In the genomic region with DNA sequence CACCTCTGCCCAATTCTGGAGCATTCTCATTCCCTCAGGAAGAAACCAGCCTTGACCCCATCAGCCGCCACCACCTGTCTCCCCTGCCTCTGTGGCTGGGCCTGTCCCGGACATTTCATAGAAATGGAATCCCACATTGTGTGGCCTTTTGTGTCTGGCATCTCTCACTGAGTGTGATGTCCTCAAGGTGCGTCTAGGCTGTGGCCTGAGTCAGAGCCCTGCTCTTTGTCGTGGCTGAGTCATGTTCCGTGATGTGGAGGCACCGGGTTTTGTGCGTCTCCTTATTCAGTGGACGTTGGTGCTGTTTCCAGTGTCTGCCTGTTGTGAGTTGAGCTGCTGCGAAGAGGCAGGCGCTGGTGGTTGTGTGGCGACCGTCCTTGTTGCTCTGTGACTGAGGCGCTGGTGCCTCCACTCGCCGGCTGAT, we compare ENCODE assay signal across 10 cellular contexts. TPM values are rescaled to one million over a fixed set of nuclear protein-coding genes. Genes with fewer than 3 reads are reported as not detected.
DNase-seq lines count a peak whose midpoint lies in the region; ATAC-seq lines count a peak whose summit lies in the region.
"Had no signal": no experiment of that assay in that cellular context is flagged by ENCODE, and none has a peak within 500 bp of the region (broad histone marks: within the 10 kb centered on the region; RNA-seq: fewer than 3 reads in every experiment).

No MANE protein-coding gene starts in this region.

- no peak for ATAC-seq in GM21786 (IDR thresholded peaks at IDR 0.05; ENCODE audit: unreplicated experiment)

- peak; percentile 65 for DNase-seq in stimulated activated CD4-positive, alpha-beta T cell treated with anti-CD3 and anti-CD28 coated beads, Interleukin-15, amount 100 ng/mL, for 24 hours
- DNase-seq in stimulated activated CD4-positive, alpha-beta T cell treated with anti-CD3 and anti-CD28 coated beads, Interleukin-4, amount 100 ng/mL, for 4 hours: no peak
- no peak for DNase-seq in activated T-helper 1 cell treated with anti-CD3 and anti-CD28 coated beads, Interleukin-12 subunit alpha, Interleukin-12 subunit beta, Interleukin-2, Interleukin-4 antibody, amounts not matched to agents 30 ng/mL and 10 ng/mL and 1 ng/mL, durations not matched to agents 14 hours and 24 hours and 36 hours (ENCODE audit: low spot score)
- DNase-seq in iris pigment epithelial cell (ENCODE audit: low read depth) (peak; percentile 73), NOMO-1 treated with DMSO at 0.1 percent for 48 hours (lab: John Stamatoyannopoulos, UW; ENCODE audit: unreplicated experiment) (no peak), ecto neural progenitor cell (ENCODE audit: low spot score) (no peak), T-helper 9 cell (no peak)
- DNase-seq: NCI-H2171 treated with DMSO at 0.1 percent for 48 hours had no signal

- H3K27me3 Mint-ChIP-seq in activated T-helper 1 cell treated with anti-CD3 and anti-CD28 coated beads, Interleukin-12 subunit alpha, Interleukin-12 subunit beta, Interleukin-2, Interleukin-4 antibody, amounts not matched to agents 30 ng/mL and 10 ng/mL and 1 ng/mL, durations not matched to agents 14 hours and 24 hours and 36 hours (ENCODE audit: insufficient read depth): no peaks in the 10 kb centered on the region

- intact Hi-C loops in activated T-helper 1 cell treated with anti-CD3 and anti-CD28 coated beads, Interleukin-12 subunit alpha, Interleukin-12 subunit beta, Interleukin-2, Interleukin-4 antibody, amounts not matched to agents 30 ng/mL and 10 ng/mL and 1 ng/mL, durations not matched to agents 14 hours and 24 hours and 36 hours (cut with micrococcal nuclease): loop anchor here (5.0 kb wide), 1 partner anchor 1347 kb away; a partner anchor contains a TSS

- H3K36me3 Mint-ChIP-seq in activated T-helper 1 cell treated with anti-CD3 and anti-CD28 coated beads, Interleukin-12 subunit alpha, Interleukin-12 subunit beta, Interleukin-2, Interleukin-4 antibody, amounts not matched to agents 30 ng/mL and 10 ng/mL and 1 ng/mL, durations not matched to agents 14 hours and 24 hours and 36 hours (ENCODE audit: low read depth): peaks cover 10% of the 10 kb centered on the region

- H3K27ac Mint-ChIP-seq in activated T-helper 1 cell treated with anti-CD3 and anti-CD28 coated beads, Interleukin-12 subunit alpha, Interleukin-12 subunit beta, Interleukin-2, Interleukin-4 antibody, amounts not matched to agents 30 ng/mL and 10 ng/mL and 1 ng/mL, durations not matched to agents 14 hours and 24 hours and 36 hours: peak overlapping the region; percentile 40

- peak overlapping the region; percentile 56 for H3K4me3 Mint-ChIP-seq in activated T-helper 1 cell treated with anti-CD3 and anti-CD28 coated beads, Interleukin-12 subunit alpha, Interleukin-12 subunit beta, Interleukin-2, Interleukin-4 antibody, amounts not matched to agents 30 ng/mL and 10 ng/mL and 1 ng/mL, durations not matched to agents 14 hours and 24 hours and 36 hours

- no peaks in the 10 kb centered on the region for H3K9me3 Mint-ChIP-seq in activated T-helper 1 cell treated with anti-CD3 and anti-CD28 coated beads, Interleukin-12 subunit alpha, Interleukin-12 subunit beta, Interleukin-2, Interleukin-4 antibody, amounts not matched to agents 30 ng/mL and 10 ng/mL and 1 ng/mL, durations not matched to agents 14 hours and 24 hours and 36 hours

- H3K4me1 Mint-ChIP-seq in activated T-helper 1 cell treated with anti-CD3 and anti-CD28 coated beads, Interleukin-12 subunit alpha, Interleukin-12 subunit beta, Interleukin-2, Interleukin-4 antibody, amounts not matched to agents 30 ng/mL and 10 ng/mL and 1 ng/mL, durations not matched to agents 14 hours and 24 hours and 36 hours (ENCODE audit: low read depth): peaks cover 38% of the 10 kb centered on the region

RNA-seq across cellular contexts. Expression of a gene that starts 3.5 kb away (rescaled TPM):
- 41.1 and 45.3 TPM in 2 replicates for total RNA-seq in activated T-helper 1 cell treated with anti-CD3 and anti-CD28 coated beads, Interleukin-12 subunit alpha, Interleukin-12 subunit beta, Interleukin-2, Interleukin-4 antibody, amounts not matched to agents 30 ng/mL and 10 ng/mL and 1 ng/mL, durations not matched to agents 14 hours and 24 hours and 36 hours

RNA-seq across cellular contexts. Expression of a gene that starts 9.1 kb away (rescaled TPM):
- 20.6 and 21.6 TPM in 2 replicates for total RNA-seq in activated T-helper 1 cell treated with anti-CD3 and anti-CD28 coated beads, Interleukin-12 subunit alpha, Interleukin-12 subunit beta, Interleukin-2, Interleukin-4 antibody, amounts not matched to agents 30 ng/mL and 10 ng/mL and 1 ng/mL, durations not matched to agents 14 hours and 24 hours and 36 hours

RNA-seq across cellular contexts. Expression of a gene that starts 26.3 kb away (rescaled TPM):
- total RNA-seq in activated T-helper 1 cell treated with anti-CD3 and anti-CD28 coated beads, Interleukin-12 subunit alpha, Interleukin-12 subunit beta, Interleukin-2, Interleukin-4 antibody, amounts not matched to agents 30 ng/mL and 10 ng/mL and 1 ng/mL, durations not matched to agents 14 hours and 24 hours and 36 hours: not detected in 2 replicates

RNA-seq across cellular contexts. Expression of a gene that starts 29.3 kb away (rescaled TPM):
- total RNA-seq in activated T-helper 1 cell treated with anti-CD3 and anti-CD28 coated beads, Interleukin-12 subunit alpha, Interleukin-12 subunit beta, Interleukin-2, Interleukin-4 antibody, amounts not matched to agents 30 ng/mL and 10 ng/mL and 1 ng/mL, durations not matched to agents 14 hours and 24 hours and 36 hours: not detected in 2 replicates

RNA-seq across cellular contexts. Expression of a gene that starts 29.4 kb away (rescaled TPM):
- total RNA-seq in activated T-helper 1 cell treated with anti-CD3 and anti-CD28 coated beads, Interleukin-12 subunit alpha, Interleukin-12 subunit beta, Interleukin-2, Interleukin-4 antibody, amounts not matched to agents 30 ng/mL and 10 ng/mL and 1 ng/mL, durations not matched to agents 14 hours and 24 hours and 36 hours: 1.4 and 1.7 TPM in 2 replicates
- total RNA-seq: epithelial cell of proximal tubule had no signal

Comparison
In these comparisons a context has a peak if more than half of its experiments do, and no peak if none do; other contexts are left out.
1. DNase-seq: peak in stimulated activated CD4-positive, alpha-beta T cell treated with anti-CD3 and anti-CD28 coated beads, Interleukin-15, amount 100 ng/mL, for 24 hours (single experiment) and iris pigment epithelial cell (single experiment); none in stimulated activated CD4-positive, alpha-beta T cell treated with anti-CD3 and anti-CD28 coated beads, Interleukin-4, amount 100 ng/mL, for 4 hours (0 of 2), activated T-helper 1 cell treated with anti-CD3 and anti-CD28 coated beads, Interleukin-12 subunit alpha, Interleukin-12 subunit beta, Interleukin-2, Interleukin-4 antibody, amounts not matched to agents 30 ng/mL and 10 ng/mL and 1 ng/mL, durations not matched to agents 14 hours and 24 hours and 36 hours (single experiment), NOMO-1 treated with DMSO at 0.1 percent for 48 hours (single experiment), ecto neural progenitor cell (single experiment) and T-helper 9 cell (single experiment).